ENCODE assay signal across 21 cellular contexts in the genomic region with DNA sequence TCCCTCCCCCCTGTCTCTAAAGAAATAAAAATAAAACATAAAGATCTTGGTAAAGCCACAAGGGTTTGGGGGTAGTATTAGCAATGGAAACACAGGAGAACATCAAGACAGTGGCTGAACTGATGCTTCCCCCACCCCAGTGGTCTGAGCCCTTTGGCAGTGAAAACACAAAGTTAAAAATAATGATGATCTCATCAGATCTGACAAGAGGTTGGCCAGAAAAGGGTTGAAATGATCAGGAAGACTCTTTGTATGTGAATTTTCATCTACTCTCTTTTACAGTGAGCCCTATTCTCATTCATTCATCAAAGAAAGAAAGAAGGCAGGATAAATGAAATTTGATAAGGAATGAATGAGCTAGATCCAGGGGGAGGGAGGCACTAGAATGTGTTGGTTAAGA.
"Had no signal": no experiment of that assay in that cellular context is flagged by ENCODE, and none has a peak within 500 bp of the region (broad histone marks: within the 10 kb centered on the region; RNA-seq: fewer than 3 reads in every experiment).

No MANE protein-coding gene starts in this region.

- ATAC-seq: activated CD8-positive, alpha-beta T cell treated with anti-CD3 and anti-CD28 coated beads for 36 hours; activated T-helper 17 cell treated with anti-CD3 and anti-CD28 coated beads, Interleukin-2, amount 50 U/mL, for 72 hours; natural killer cell; psoas muscle; right cardiac atrium; stimulated activated effector memory CD8-positive, alpha-beta T cell treated with anti-CD3 and anti-CD28 coated beads, Interleukin-12 subunit alpha, Interleukin-12 subunit beta, amount 100 ng/mL, for 72 hours; upper lobe of right lung had no signal

- H3K27me3 ChIP-seq: ovary, testis, upper lobe of right lung had no signal

- H3K9me3 ChIP-seq: ovary, psoas muscle, stomach, testis, upper lobe of right lung had no signal

- H3K27ac ChIP-seq: brain microvascular endothelial cell, coronary artery, ovary, psoas muscle, testis, upper lobe of right lung had no signal

- H3K27ac Mint-ChIP-seq: activated CD8-positive, alpha-beta T cell treated with anti-CD3 and anti-CD28 coated beads for 36 hours; activated naive CD8-positive, alpha-beta T cell treated with anti-CD3 and anti-CD28 coated beads for 36 hours; activated T-helper 17 cell treated with anti-CD3 and anti-CD28 coated beads, Interleukin-2, amount 50 U/mL, for 72 hours; natural killer cell; stimulated activated effector memory CD8-positive, alpha-beta T cell treated with anti-CD3 and anti-CD28 coated beads, Interleukin-12 subunit alpha, Interleukin-12 subunit beta, amount 100 ng/mL, for 72 hours had no signal

- H3K4me3 Mint-ChIP-seq: activated CD8-positive, alpha-beta T cell treated with anti-CD3 and anti-CD28 coated beads for 36 hours; activated naive CD8-positive, alpha-beta T cell treated with anti-CD3 and anti-CD28 coated beads for 36 hours; activated T-helper 17 cell treated with anti-CD3 and anti-CD28 coated beads, Interleukin-2, amount 50 U/mL, for 72 hours; natural killer cell; stimulated activated effector memory CD8-positive, alpha-beta T cell treated with anti-CD3 and anti-CD28 coated beads, Interleukin-12 subunit alpha, Interleukin-12 subunit beta, amount 100 ng/mL, for 72 hours had no signal

- DNase-seq: activated CD4-positive, alpha-beta T cell treated with anti-CD3 and anti-CD28 coated beads for 48 hours; activated CD4-positive, CD25-positive, alpha-beta regulatory T cell; activated CD8-positive, alpha-beta T cell treated with anti-CD3 and anti-CD28 coated beads for 36 hours; activated naive CD4-positive, alpha-beta T cell; activated naive CD8-positive, alpha-beta T cell treated with anti-CD3 and anti-CD28 coated beads for 36 hours; activated T-cell treated with anti-CD3 and anti-CD28 coated beads, Interleukin-2, amount 50 U/mL, for 1 hour; amniotic stem cell; brain microvascular endothelial cell; central memory CD4-positive, alpha-beta T cell; mesenchymal stem cell; natural killer cell; ovary; psoas muscle; right cardiac atrium; stimulated activated CD4-positive, alpha-beta T cell treated with anti-CD3 and anti-CD28 coated beads, Interleukin-4, amount 100 ng/mL, for 24 hours; stomach; testis; upper lobe of right lung had no signal

- H3K36me3 ChIP-seq: brain microvascular endothelial cell, ovary, stomach, upper lobe of right lung had no signal

- H3K4me1 ChIP-seq: upper lobe of right lung had no signal

- H3K9me3 Mint-ChIP-seq: activated CD8-positive, alpha-beta T cell treated with anti-CD3 and anti-CD28 coated beads for 36 hours; activated naive CD8-positive, alpha-beta T cell treated with anti-CD3 and anti-CD28 coated beads for 36 hours; activated T-helper 17 cell treated with anti-CD3 and anti-CD28 coated beads, Interleukin-2, amount 50 U/mL, for 72 hours; natural killer cell had no signal

- H3K36me3 Mint-ChIP-seq: activated naive CD8-positive, alpha-beta T cell treated with anti-CD3 and anti-CD28 coated beads for 36 hours; natural killer cell; stimulated activated effector memory CD8-positive, alpha-beta T cell treated with anti-CD3 and anti-CD28 coated beads, Interleukin-12 subunit alpha, Interleukin-12 subunit beta, amount 100 ng/mL, for 72 hours had no signal

- H3K4me3 ChIP-seq: coronary artery, ovary, psoas muscle, stomach, testis, upper lobe of right lung had no signal

- H3K4me1 Mint-ChIP-seq: activated naive CD8-positive, alpha-beta T cell treated with anti-CD3 and anti-CD28 coated beads for 36 hours; activated T-helper 17 cell treated with anti-CD3 and anti-CD28 coated beads, Interleukin-2, amount 50 U/mL, for 72 hours had no signal
